ENCODE assay signal across 9 cellular contexts in the genomic region with DNA sequence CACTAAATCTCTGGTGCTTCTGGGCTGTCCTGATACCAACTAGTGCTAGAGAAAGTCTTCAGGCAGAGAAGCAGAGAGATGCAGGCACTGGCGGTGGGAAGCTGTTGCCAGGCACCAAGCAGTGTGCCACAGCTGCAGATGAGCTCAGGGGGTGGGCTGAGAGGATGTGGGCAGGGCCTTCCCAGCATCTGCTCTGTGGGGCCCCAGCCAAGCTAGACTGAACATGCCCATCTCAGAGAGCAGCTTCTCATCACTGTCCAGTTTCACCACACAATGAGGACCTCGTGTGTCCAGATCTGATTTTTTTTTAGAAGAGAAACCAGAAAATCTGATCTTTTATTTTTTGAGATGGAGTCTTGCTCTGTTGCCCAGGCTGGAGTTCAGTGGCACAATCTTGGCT. TPM values are rescaled to one million over a fixed set of nuclear protein-coding genes. Genes with fewer than 3 reads are reported as not detected.
DNase-seq lines count a peak whose midpoint lies in the region; ATAC-seq and TF ChIP-seq lines count a peak whose summit lies in the region.
"Had no signal": no experiment of that assay in that cellular context is flagged by ENCODE, and none has a peak within 500 bp of the region (broad histone marks: within the 10 kb centered on the region; RNA-seq: fewer than 3 reads in every experiment).

No MANE protein-coding gene starts in this region.

- CTCF ChIA-PET in activated CD8-positive, alpha-beta memory T cell treated with anti-CD3 and anti-CD28 coated beads, Interleukin-2, amount 10 ng/mL, durations not matched to agents 7 days and 5 days (lab: Charles Lee), result interaction anchor here (0.7 to 3.1 kb wide), 8 partner anchors 18 to 131 kb away, joined by 3 to 13 read pairs (median 5); no protein-coding TSS in a partner anchor

- ATAC-seq in activated CD8-positive, alpha-beta memory T cell treated with anti-CD3 and anti-CD28 coated beads, Interleukin-2, amount 10 ng/mL, durations not matched to agents 7 days and 5 days, result peak; percentile 95
- ATAC-seq in stimulated activated memory B cell treated with anti-CD40 and anti-IgM and Interleukin-4, amounts not matched to agents 10 μg/mL and 1 μg/mL and 100 μg/mL, for 72 hours, result no peak
- no peak for ATAC-seq in heart right ventricle

- DNase-seq in activated CD8-positive, alpha-beta memory T cell treated with anti-CD3 and anti-CD28 coated beads, Interleukin-2, amount 10 ng/mL, durations not matched to agents 7 days and 5 days, result peak; percentile 73
- DNase-seq in activated CD8-positive, alpha-beta memory T cell treated with anti-CD3 and anti-CD28 coated beads, Interleukin-2, amount 50 U/mL, for 4 hours, result no peak
- DNase-seq in RPMI7951 (ENCODE audit: low read depth) (peak; percentile 32), fibroblast of gingiva (ENCODE audit: low read depth) (peak; percentile 83), chondrocyte (ENCODE audit: low spot score) (no peak), heart right ventricle (no peak), A172 (ENCODE audit: low spot score) (no peak)

- H3K9me3 Mint-ChIP-seq in activated CD8-positive, alpha-beta memory T cell treated with anti-CD3 and anti-CD28 coated beads, Interleukin-2, amount 10 ng/mL, durations not matched to agents 7 days and 5 days (ENCODE audit: low read depth), result no peaks in the 10 kb centered on the region
- no peaks in the 10 kb centered on the region for H3K9me3 Mint-ChIP-seq in stimulated activated memory B cell treated with anti-CD40 and anti-IgM and Interleukin-4, amounts not matched to agents 10 μg/mL and 1 μg/mL and 100 μg/mL, for 72 hours
- H3K9me3 Mint-ChIP-seq in chondrocyte (ENCODE audit: low read depth), result no peaks in the 10 kb centered on the region

- no peaks in the 10 kb centered on the region for H3K9me3 ChIP-seq in heart right ventricle

- 63 to 73% methylated on average over 2 of the region's 2 CpGs for WGBS in heart right ventricle, 2 donors

- TF ChIP-seq CTCF in chondrocyte (IDR thresholded peaks at IDR 0.05) (no peak), heart right ventricle (IDR thresholded peaks at IDR 0.05) (no peak)

- no peak overlapping the region for H3K4me3 ChIP-seq in heart right ventricle

- H3K4me3 Mint-ChIP-seq in activated CD8-positive, alpha-beta memory T cell treated with anti-CD3 and anti-CD28 coated beads, Interleukin-2, amount 10 ng/mL, durations not matched to agents 7 days and 5 days, result no peak overlapping the region
- H3K4me3 Mint-ChIP-seq in stimulated activated memory B cell treated with anti-CD40 and anti-IgM and Interleukin-4, amounts not matched to agents 10 μg/mL and 1 μg/mL and 100 μg/mL, for 72 hours, result no peak overlapping the region
- no peak overlapping the region for H3K4me3 Mint-ChIP-seq in chondrocyte (ENCODE audit: unreplicated experiment)

- intact Hi-C loops in heart right ventricle (cut with DNase I), result no loop called here

- no peak overlapping the region for H3K27ac ChIP-seq in heart right ventricle

- peaks cover 0 to 16% (median 6%) of the 10 kb centered on the region in 9 donors for H3K4me1 ChIP-seq in heart right ventricle

- H3K36me3 Mint-ChIP-seq in activated CD8-positive, alpha-beta memory T cell treated with anti-CD3 and anti-CD28 coated beads, Interleukin-2, amount 10 ng/mL, durations not matched to agents 7 days and 5 days, result peaks cover 4% of the 10 kb centered on the region
- H3K36me3 Mint-ChIP-seq in stimulated activated memory B cell treated with anti-CD40 and anti-IgM and Interleukin-4, amounts not matched to agents 10 μg/mL and 1 μg/mL and 100 μg/mL, for 72 hours, result peaks cover 32% of the 10 kb centered on the region
- peaks cover 10% of the 10 kb centered on the region for H3K36me3 Mint-ChIP-seq in chondrocyte (ENCODE audit: low read depth)

- no peaks in the 10 kb centered on the region for H3K27me3 ChIP-seq in heart right ventricle

- peaks cover 17% of the 10 kb centered on the region for H3K4me1 Mint-ChIP-seq in activated CD8-positive, alpha-beta memory T cell treated with anti-CD3 and anti-CD28 coated beads, Interleukin-2, amount 10 ng/mL, durations not matched to agents 7 days and 5 days
- H3K4me1 Mint-ChIP-seq in stimulated activated memory B cell treated with anti-CD40 and anti-IgM and Interleukin-4, amounts not matched to agents 10 μg/mL and 1 μg/mL and 100 μg/mL, for 72 hours, result peaks cover 8% of the 10 kb centered on the region
- peaks cover 4% of the 10 kb centered on the region for H3K4me1 Mint-ChIP-seq in chondrocyte (ENCODE audit: low read depth)

- peak overlapping the region; percentile 47 for H3K27ac Mint-ChIP-seq in activated CD8-positive, alpha-beta memory T cell treated with anti-CD3 and anti-CD28 coated beads, Interleukin-2, amount 10 ng/mL, durations not matched to agents 7 days and 5 days
- H3K27ac Mint-ChIP-seq in stimulated activated memory B cell treated with anti-CD40 and anti-IgM and Interleukin-4, amounts not matched to agents 10 μg/mL and 1 μg/mL and 100 μg/mL, for 72 hours, result peak overlapping the region; percentile 33
- H3K27ac Mint-ChIP-seq in chondrocyte (ENCODE audit: unreplicated experiment), result no peak overlapping the region

- no peaks in the 10 kb centered on the region for H3K27me3 Mint-ChIP-seq in activated CD8-positive, alpha-beta memory T cell treated with anti-CD3 and anti-CD28 coated beads, Interleukin-2, amount 10 ng/mL, durations not matched to agents 7 days and 5 days
- no peaks in the 10 kb centered on the region for H3K27me3 Mint-ChIP-seq in stimulated activated memory B cell treated with anti-CD40 and anti-IgM and Interleukin-4, amounts not matched to agents 10 μg/mL and 1 μg/mL and 100 μg/mL, for 72 hours
- no peaks in the 10 kb centered on the region for H3K27me3 Mint-ChIP-seq in chondrocyte (ENCODE audit: low read depth)

- H3K36me3 ChIP-seq in heart right ventricle, result peaks cover 0 to 76% (median 23%) of the 10 kb centered on the region in 9 donors

RNA-seq across cellular contexts. Expression of gene PSKH1, which starts 17.1 kb away (rescaled TPM):
- 10 to 100 TPM; 21.0 to 21.6 TPM for total RNA-seq in activated CD8-positive, alpha-beta memory T cell treated with anti-CD3 and anti-CD28 coated beads, Interleukin-2, amount 10 ng/mL, durations not matched to agents 7 days and 5 days
- total RNA-seq in RPMI7951 (2014; rRNA removed; shearing (Covaris generic)), result 4.7 and 5.5 TPM in 2 replicates
- total RNA-seq in chondrocyte (33.1 to 38.9 TPM (median 35.9 TPM) in 3 replicates), heart right ventricle (10 to 100 TPM; 16.0 to 24.5 (median 20.5) TPM)
- polyA plus RNA-seq in heart right ventricle, result 10 to 100 TPM; 15.7 to 22.9 TPM
- 3.3 and 3.5 TPM in 2 replicates for total RNA-seq in A172 (2014; rRNA removed; shearing (Covaris generic))

RNA-seq across cellular contexts. Expression of gene CTRL, which starts 21.5 kb away (rescaled TPM):
- 1 to 10 TPM; 5.0 to 6.7 TPM for total RNA-seq in activated CD8-positive, alpha-beta memory T cell treated with anti-CD3 and anti-CD28 coated beads, Interleukin-2, amount 10 ng/mL, durations not matched to agents 7 days and 5 days
- 0.24 and 0.98 TPM in 2 replicates for total RNA-seq in RPMI7951 (2014; rRNA removed; shearing (Covaris generic))
- total RNA-seq in chondrocyte, result not detected in 3 replicates
- total RNA-seq in heart right ventricle, result 1 to 10 TPM in 2 of 10 donors, under 1 TPM in 8; 0.39 to 1.6 (median 0.84) TPM
- 1 to 10 TPM in 1 of 2 donors, under 1 TPM in 1; 0.74 to 2.0 TPM for polyA plus RNA-seq in heart right ventricle
- 0.33 and 0.96 TPM in 2 replicates for total RNA-seq in A172 (2014; rRNA removed; shearing (Covaris generic))
- total RNA-seq: kidney epithelial cell had no signal

RNA-seq across cellular contexts. Expression of gene NRN1L, which starts 25.5 kb away (rescaled TPM):
- total RNA-seq in activated CD8-positive, alpha-beta memory T cell treated with anti-CD3 and anti-CD28 coated beads, Interleukin-2, amount 10 ng/mL, durations not matched to agents 7 days and 5 days, result under 1 TPM; 0.45 to 0.99 TPM
- total RNA-seq in RPMI7951 (2014; rRNA removed; shearing (Covaris generic)), result 1.3 TPM in 1 of 2 replicates, not detected in the other
- total RNA-seq in chondrocyte, result 0.57 TPM in 1 of 3 replicates, not detected in the others
- total RNA-seq in heart right ventricle, result 1 to 10 TPM in 6 of 10 donors, not detected in 4; 1.1 to 2.7 (median 1.5) TPM
- polyA plus RNA-seq in heart right ventricle, result 1 to 10 TPM; 1.8 to 4.0 TPM
- not detected in 2 replicates for total RNA-seq in A172 (2014; rRNA removed; shearing (Covaris generic))

RNA-seq across cellular contexts. Expression of gene PSMB10, which starts 26.5 kb away (rescaled TPM):
- 100 to 1,000 TPM; 250 to 296 TPM for total RNA-seq in activated CD8-positive, alpha-beta memory T cell treated with anti-CD3 and anti-CD28 coated beads, Interleukin-2, amount 10 ng/mL, durations not matched to agents 7 days and 5 days
- 75.7 and 107 TPM in 2 replicates for total RNA-seq in RPMI7951 (2014; rRNA removed; shearing (Covaris generic))
- total RNA-seq in chondrocyte (30.1 to 43.2 TPM (median 33.9 TPM) in 3 replicates), heart right ventricle (100 to 1,000 TPM in 1 of 10 donors, 10 to 100 TPM in 9; 48.9 to 164 (median 62.8) TPM)
- 100 to 1,000 TPM in 1 of 2 donors, 10 to 100 TPM in 1; 87.4 to 170 TPM for polyA plus RNA-seq in heart right ventricle
- total RNA-seq in A172 (2014; rRNA removed; shearing (Covaris generic)), result 27.9 and 28.8 TPM in 2 replicates

RNA-seq across cellular contexts. Expression of gene LCAT, which starts 33.8 kb away (rescaled TPM):
- total RNA-seq in activated CD8-positive, alpha-beta memory T cell treated with anti-CD3 and anti-CD28 coated beads, Interleukin-2, amount 10 ng/mL, durations not matched to agents 7 days and 5 days, result 10 to 100 TPM; 15.6 to 22.7 TPM
- 3.1 and 6.0 TPM in 2 replicates for total RNA-seq in RPMI7951 (2014; rRNA removed; shearing (Covaris generic))
- total RNA-seq in chondrocyte, result 35.8 to 43.1 TPM (median 38.2 TPM) in 3 replicates
- total RNA-seq in heart right ventricle, result 10 to 100 TPM; 14.4 to 24.6 (median 20.6) TPM
- 10 to 100 TPM; 18.1 to 96.5 TPM for polyA plus RNA-seq in heart right ventricle
- total RNA-seq in A172 (2014; rRNA removed; shearing (Covaris generic)), result 4.9 and 16.7 TPM in 2 replicates

Comparison
In these comparisons a context has a peak if more than half of its experiments do, and no peak if none do; other contexts are left out.
1. DNase-seq: peak in activated CD8-positive, alpha-beta memory T cell treated with anti-CD3 and anti-CD28 coated beads, Interleukin-2, amount 10 ng/mL, durations not matched to agents 7 days and 5 days (single experiment), RPMI7951 (single experiment) and fibroblast of gingiva (single experiment); none in activated CD8-positive, alpha-beta memory T cell treated with anti-CD3 and anti-CD28 coated beads, Interleukin-2, amount 50 U/mL, for 4 hours (single experiment), chondrocyte (single experiment), heart right ventricle (0 of 2) and A172 (single experiment).